ENCODE assay signal across 17 cellular contexts in the genomic region with DNA sequence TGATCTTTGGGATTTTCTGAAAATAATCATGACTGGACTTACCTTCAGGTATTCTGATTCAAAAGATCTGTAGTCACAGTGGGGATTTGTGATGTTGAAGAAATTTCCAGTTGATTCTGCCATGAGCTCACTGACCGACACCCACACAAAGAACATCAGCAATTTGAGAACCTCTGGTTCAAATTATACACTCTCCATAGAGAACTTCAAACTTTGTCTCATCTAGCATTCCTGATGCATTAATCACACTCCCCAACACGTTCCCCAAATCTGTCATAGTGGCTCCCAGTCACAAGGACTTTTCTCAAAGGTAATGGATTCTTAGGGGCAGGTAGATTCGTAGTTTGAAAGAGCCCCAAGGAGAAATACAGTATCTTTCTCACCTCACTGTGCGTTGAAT.
DNase-seq lines count a peak whose midpoint lies in the region; ATAC-seq, FAIRE-seq and TF ChIP-seq lines count a peak whose summit lies in the region.
"Had no signal": no experiment of that assay in that cellular context is flagged by ENCODE, and none has a peak within 500 bp of the region (broad histone marks: within the 10 kb centered on the region; RNA-seq: fewer than 3 reads in every experiment).

No MANE protein-coding gene starts in this region.

- no peaks in the 10 kb centered on the region for H3K36me3 Mint-ChIP-seq in astrocyte (ENCODE audit: low read depth, unreplicated experiment)
- no peaks in the 10 kb centered on the region for H3K36me3 Mint-ChIP-seq in activated naive CD4-positive, alpha-beta T cell treated with anti-CD3 and anti-CD28 coated beads, Interleukin-2, amount 50 U/mL, for 72 hours

- H3K9me3 ChIP-seq in astrocyte (ENCODE audit: insufficient read depth, low read depth, low read length), result no peaks in the 10 kb centered on the region
- H3K9me3 ChIP-seq: stomach had no signal

- no peaks in the 10 kb centered on the region for H3K9me3 Mint-ChIP-seq in astrocyte (ENCODE audit: unreplicated experiment)
- H3K9me3 Mint-ChIP-seq in activated naive CD4-positive, alpha-beta T cell treated with anti-CD3 and anti-CD28 coated beads, Interleukin-2, amount 50 U/mL, for 72 hours, result peaks cover 0 to 7% of the 10 kb centered on the region in 2 donors
- H3K9me3 Mint-ChIP-seq: activated B cell treated with CpG ODN at 0.5 μM for 24 hours had no signal

- no peak overlapping the region for H3K9ac ChIP-seq in astrocyte (ENCODE audit: low read length)

- peaks cover 9% of the 10 kb centered on the region for H3K4me1 Mint-ChIP-seq in astrocyte (ENCODE audit: low read depth, unreplicated experiment)
- H3K4me1 Mint-ChIP-seq: activated B cell treated with CpG ODN at 0.5 μM for 24 hours had no signal

- no peak overlapping the region for H2AFZ ChIP-seq in astrocyte (ENCODE audit: low read depth, low read length)

- no peaks in the 10 kb centered on the region for H3K27me3 ChIP-seq in astrocyte (ENCODE audit: insufficient read depth, low read length)
- H3K27me3 ChIP-seq: stomach had no signal

- H3K4me3 ChIP-seq in astrocyte (ENCODE audit: insufficient read depth, low read depth, low read length) (no peak overlapping the region), fibroblast of pulmonary artery (replicated peaks; ENCODE audit: low read depth, low read length) (no peak overlapping the region)
- H3K4me3 ChIP-seq: stomach had no signal

- H3K27ac Mint-ChIP-seq in astrocyte (ENCODE audit: unreplicated experiment), result peak overlapping the region; percentile 8
- no peak overlapping the region for H3K27ac Mint-ChIP-seq in activated naive CD4-positive, alpha-beta T cell treated with anti-CD3 and anti-CD28 coated beads, Interleukin-2, amount 50 U/mL, for 72 hours
- H3K27ac Mint-ChIP-seq: activated B cell treated with CpG ODN at 0.5 μM for 24 hours; effector memory CD8-positive, alpha-beta T cell had no signal

- ATAC-seq in activated naive CD4-positive, alpha-beta T cell treated with anti-CD3 and anti-CD28 coated beads, Interleukin-2, amount 50 U/mL, for 72 hours, result no peak
- ATAC-seq: effector memory CD8-positive, alpha-beta T cell had no signal

- no peaks in the 10 kb centered on the region for H3K27me3 Mint-ChIP-seq in astrocyte (ENCODE audit: low read depth, unreplicated experiment)
- H3K27me3 Mint-ChIP-seq: activated B cell treated with CpG ODN at 0.5 μM for 24 hours; effector memory CD8-positive, alpha-beta T cell had no signal

- H3K27ac ChIP-seq in astrocyte (ENCODE audit: low read depth, low read length), result peak overlapping the region; percentile 70
- H3K27ac ChIP-seq: HL-60, stomach had no signal

- no peak overlapping the region for H3K4me3 Mint-ChIP-seq in astrocyte (ENCODE audit: unreplicated experiment)
- H3K4me3 Mint-ChIP-seq: activated B cell treated with CpG ODN at 0.5 μM for 24 hours; effector memory CD8-positive, alpha-beta T cell had no signal

- FAIRE-seq in astrocyte (lab: Jason Lieb, UNC), result no peak

- TF ChIP-seq CTCF in astrocyte (IDR thresholded peaks at IDR 0.05; ENCODE audit: insufficient read depth, low read depth, low read length) (no peak), fibroblast of pulmonary artery (IDR thresholded peaks at IDR 0.05; ENCODE audit: low read length, missing control alignments) (no peak)

- H4K20me1 ChIP-seq in astrocyte (ENCODE audit: insufficient read depth, low read length), result no peaks in the 10 kb centered on the region

- no peaks in the 10 kb centered on the region for H3K79me2 ChIP-seq in astrocyte (ENCODE audit: insufficient read depth, low read length)

- no peaks in the 10 kb centered on the region for H3K36me3 ChIP-seq in astrocyte (ENCODE audit: insufficient read depth, low read length)
- H3K36me3 ChIP-seq: stomach had no signal

- H3K4me2 ChIP-seq in astrocyte (ENCODE audit: low read length), result peak overlapping the region; percentile 49

- peaks cover 11% of the 10 kb centered on the region for H3K4me1 ChIP-seq in astrocyte (ENCODE audit: insufficient read depth, low read length)
- H3K4me1 ChIP-seq: stomach had no signal

- DNase-seq in GM03348 (ENCODE audit: low spot score) (peak; percentile 37), astrocyte (ENCODE audit: low read depth) (peak; percentile 61), fibroblast of pulmonary artery (ENCODE audit: low read depth) (peak; percentile 61), stromal cell of bone marrow (ENCODE audit: low read depth) (peak; percentile 6), NOMO-1 treated with dmso at 0.1 percent for 144 hours (lab: John Stamatoyannopoulos, UW; ENCODE audit: unreplicated experiment) (no peak), NCI-H345 (lab: John Stamatoyannopoulos, UW) (no peak)
- DNase-seq in activated naive CD4-positive, alpha-beta T cell treated with anti-CD3 and anti-CD28 coated beads, Interleukin-2, amount 50 U/mL, for 72 hours (ENCODE audit: low spot score in 2 of 2), result no peak
- DNase-seq: activated B cell treated with CpG ODN at 0.5 μM for 24 hours; activated gamma-delta T cell treated with Interleukin-2 at 50 U/mL for 16 hours; effector memory CD8-positive, alpha-beta T cell; GDM1; Karpas-422; NCI-H1436; NCI-H510A treated with DMSO at 0.1 percent for 48 hours; posterior cingulate gyrus; stomach had no signal

Comparison
In these comparisons a context has a peak if more than half of its experiments do, and no peak if none do; other contexts are left out.
1. DNase-seq: peak in GM03348 (single experiment), astrocyte (single experiment), fibroblast of pulmonary artery (single experiment) and stromal cell of bone marrow (single experiment); none in activated naive CD4-positive, alpha-beta T cell treated with anti-CD3 and anti-CD28 coated beads, Interleukin-2, amount 50 U/mL, for 72 hours (0 of 2), NOMO-1 treated with dmso at 0.1 percent for 144 hours (single experiment) and NCI-H345 (single experiment).